25 cellular contexts compared by ENCODE assay signal in genomic region chr2:134664051-134664450, GRCh38. TPM values are rescaled to one million over a fixed set of nuclear protein-coding genes. Genes with fewer than 3 reads are reported as not detected.
"Had no signal": no experiment of that assay in that cellular context is flagged by ENCODE, and none has a peak within 500 bp of the region (broad histone marks: within the 10 kb centered on the region; RNA-seq: fewer than 3 reads in every experiment).

No MANE protein-coding gene starts in this region.

- H3K27me3 ChIP-seq: ascending aorta, body of pancreas, MG63 had no signal

- H3K4me3 Mint-ChIP-seq: activated CD8-positive, alpha-beta T cell treated with anti-CD3 and anti-CD28 coated beads, Interleukin-2, amount 10 ng/mL, durations not matched to agents 7 days and 5 days; activated naive CD8-positive, alpha-beta T cell treated with anti-CD3 and anti-CD28 coated beads, Interleukin-2, amount 50 U/mL, for 24 hours; T-cell had no signal

- H3K36me3 ChIP-seq: ascending aorta, MG63 had no signal

- ATAC-seq: activated CD4-positive, CD25-positive, alpha-beta regulatory T cell treated with anti-CD3 and anti-CD28 coated beads, Interleukin-2, amount 50 U/mL, for 24 hours; activated CD8-positive, alpha-beta T cell treated with anti-CD3 and anti-CD28 coated beads, Interleukin-2, amount 10 ng/mL, durations not matched to agents 7 days and 5 days; activated naive CD4-positive, alpha-beta T cell treated with anti-CD3 and anti-CD28 coated beads, Interleukin-2, amount 50 U/mL, for 72 hours; activated naive CD8-positive, alpha-beta T cell treated with anti-CD3 and anti-CD28 coated beads, Interleukin-2, amount 50 U/mL, for 24 hours; body of pancreas; Right ventricle myocardium inferior; T-cell had no signal

- H3K9me3 ChIP-seq: ascending aorta, body of pancreas, MG63 had no signal

- DNase-seq: activated CD4-positive, alpha-beta T cell treated with anti-CD3 and anti-CD28 coated beads for 48 hours; activated CD4-positive, alpha-beta T cell treated with anti-CD3 and anti-CD28 coated beads, Interleukin-2, amount 50 U/mL, for 4 hours; activated CD8-positive, alpha-beta memory T cell treated with anti-CD3 and anti-CD28 coated beads, Interleukin-2, amount 50 U/mL, for 48 hours; activated CD8-positive, alpha-beta T cell treated with anti-CD3 and anti-CD28 coated beads, Interleukin-2, amount 10 ng/mL, durations not matched to agents 7 days and 5 days; activated effector memory CD4-positive, alpha-beta T cell treated with Interleukin-2 at 50 U/mL for 16 hours; activated naive CD4-positive, alpha-beta T cell treated with Interleukin-2 at 50 U/mL for 16 hours; activated naive CD8-positive, alpha-beta T cell treated with anti-CD3 and anti-CD28 coated beads, Interleukin-2, amount 50 U/mL, for 24 hours; activated T-cell treated with anti-CD3 and anti-CD28 coated beads, Interleukin-2, amount 50 U/mL, for 1 hour; amniotic stem cell; body of pancreas; MG63; MV-4-11; NCI-H1092 treated with DMSO at 0.1 percent for 48 hours; NCI-H1436; NCI-H1694 treated with DMSO at 0.1 percent for 48 hours; NCI-H2029 treated with DMSO at 0.1 percent for 48 hours; NCI-H345; NCI-H510A; T-cell had no signal

- H3K4me3 ChIP-seq: ascending aorta, body of pancreas, MG63, SK-N-MC had no signal

- H3K27ac Mint-ChIP-seq: activated CD8-positive, alpha-beta T cell treated with anti-CD3 and anti-CD28 coated beads, Interleukin-2, amount 10 ng/mL, durations not matched to agents 7 days and 5 days; activated naive CD4-positive, alpha-beta T cell treated with anti-CD3 and anti-CD28 coated beads, Interleukin-2, amount 50 U/mL, for 72 hours; activated naive CD8-positive, alpha-beta T cell treated with anti-CD3 and anti-CD28 coated beads, Interleukin-2, amount 50 U/mL, for 24 hours; T-cell had no signal

- H3K9me3 Mint-ChIP-seq: activated naive CD4-positive, alpha-beta T cell treated with anti-CD3 and anti-CD28 coated beads, Interleukin-2, amount 50 U/mL, for 72 hours; activated naive CD8-positive, alpha-beta T cell treated with anti-CD3 and anti-CD28 coated beads, Interleukin-2, amount 50 U/mL, for 24 hours; T-cell had no signal

- H3K36me3 Mint-ChIP-seq: activated naive CD4-positive, alpha-beta T cell treated with anti-CD3 and anti-CD28 coated beads, Interleukin-2, amount 50 U/mL, for 72 hours had no signal

- H3K27ac ChIP-seq: ascending aorta, body of pancreas, SK-N-MC had no signal

RNA-seq across cellular contexts. Expression of gene TMEM163, which starts 54.7 kb away (rescaled TPM):
- total RNA-seq: ascending aorta, bronchial epithelial cell had no signal
